Comparison of ENCODE assay signal across 13 cellular contexts in genomic region chr1:161160763-161161162, GRCh38. TPM values are rescaled to one million over a fixed set of nuclear protein-coding genes. Genes with fewer than 3 reads are reported as not detected.
DNase-seq lines count a peak whose midpoint lies in the region; ATAC-seq and TF ChIP-seq lines count a peak whose summit lies in the region.
"Had no signal": no experiment of that assay in that cellular context is flagged by ENCODE, and none has a peak within 500 bp of the region (broad histone marks: within the 10 kb centered on the region; RNA-seq: fewer than 3 reads in every experiment).

No MANE protein-coding gene starts in this region.

- H3K4me1 ChIP-seq in SK-N-SH (ENCODE audit: control insufficient read depth in 1 of 2, insufficient read depth in 2 of 2, low read depth in 1 of 2, low read length in 1 of 2) (peaks cover 0 to 37% of the 10 kb centered on the region in 2 experiments; a peak in 2 of 4 replicates), IMR-90 (ENCODE audit: control insufficient read depth, insufficient read depth, low read length) (peaks cover 7% of the 10 kb centered on the region), neuron (ENCODE audit: insufficient read depth, low read length) (peaks cover 16% of the 10 kb centered on the region), thyroid gland (peaks cover 11 to 30% of the 10 kb centered on the region in 2 donors)

- H2AK5ac ChIP-seq in IMR-90 (ENCODE audit: low read depth, low read length) = no peak overlapping the region

- H3K27ac Mint-ChIP-seq in brain = peak overlapping the region; percentile 62 to 98 (median 85)

- H3K9ac ChIP-seq in SK-N-SH (no peak overlapping the region), IMR-90 (ENCODE audit: low read depth, low read length) (no peak overlapping the region)

- no peak for TF ChIP-seq CTCF in SK-N-SH (IDR thresholded peaks at IDR 0.05)
- no peak for TF ChIP-seq CTCF in IMR-90 (conservative IDR thresholded peaks at IDR 0.05; ENCODE audit: low read depth, low read length)
- no peak for TF ChIP-seq CTCF in brain (conservative IDR thresholded peaks at IDR 0.05)
- no peak for TF ChIP-seq CTCF in thyroid gland (IDR thresholded peaks at IDR 0.05)

- no peak for TF ChIP-seq RAD21 in SK-N-SH (IDR thresholded peaks at IDR 0.05; ENCODE audit: low read length)
- no peak for TF ChIP-seq RAD21 in IMR-90 (IDR thresholded peaks at IDR 0.05; ENCODE audit: low read length)

- BruUV-seq in IMR-90 (replicated peaks; lab: Mats Ljungman, UMichigan) = no TSS peak

- TF ChIP-seq POLR2A in IMR-90 (IDR thresholded peaks at IDR 0.05; ENCODE audit: low read depth, low read length) = no peak
- TF ChIP-seq POLR2A in thyroid gland (IDR thresholded peaks at IDR 0.05) = no peak

- POLR2A ChIA-PET in SK-N-SH (lab: Yijun Ruan, JAX) = interaction anchor here (0.6 kb wide), 1 partner anchor 65 kb away, joined by 3 read pairs; the partner anchor contains the start of gene TOMM40L
- POLR2A ChIA-PET in IMR-90 (lab: Charles Lee; ENCODE audit: unreplicated experiment) = interaction anchor here (0.6 kb wide), 1 partner anchor 681 kb away, joined by 10 read pairs; no protein-coding TSS in a partner anchor

- no peak overlapping the region for H3K4ac ChIP-seq in IMR-90 (ENCODE audit: low read depth, low read length)

- H3K23ac ChIP-seq in IMR-90 (ENCODE audit: low read depth, low read length) = no peak overlapping the region

- no peak overlapping the region for H3K56ac ChIP-seq in IMR-90 (ENCODE audit: extremely low read depth, insufficient read depth, low read length)

- H3K18ac ChIP-seq in IMR-90 (ENCODE audit: low read depth, low read length) = no peak overlapping the region

- H3K4me1 Mint-ChIP-seq in brain = peaks cover 56% of the 10 kb centered on the region

- dilution Hi-C loops in IMR-90 (cut with HindIII; ENCODE audit: low sequenced_read_pairs, unreplicated experiment) = no loop called here

- H4K20me1 ChIP-seq in SK-N-SH (ENCODE audit: insufficient read depth) (no peaks in the 10 kb centered on the region), IMR-90 (ENCODE audit: insufficient read depth, low read length) (no peaks in the 10 kb centered on the region)

- H3F3A ChIP-seq in SK-N-SH (replicated peaks; ENCODE audit: insufficient read depth) = peaks cover 21% of the 10 kb centered on the region

- H3K4me3 ChIP-seq in SK-N-SH (ENCODE audit: low read depth in 2 of 2, low read length in 1 of 2) = peak overlapping the region in 1 of 2 experiments; percentile 89; a peak in 2 of 4 replicates
- no peak overlapping the region for H3K4me3 ChIP-seq in IMR-90 (ENCODE audit: insufficient read depth, low read depth, low read length)
- peak overlapping the region; percentile 5 for H3K4me3 ChIP-seq in neuron (ENCODE audit: low read length)
- H3K4me3 ChIP-seq in thyroid gland (replicated peaks in 1 of 3) = no peak overlapping the region

- H4K5ac ChIP-seq in IMR-90 (ENCODE audit: low read depth, low read length) = no peak overlapping the region

- H3K27me3 Mint-ChIP-seq in brain = peaks cover 9% of the 10 kb centered on the region

- H2AFZ ChIP-seq in SK-N-SH (ENCODE audit: low read depth) = no peak overlapping the region
- no peak overlapping the region for H2AFZ ChIP-seq in IMR-90 (replicated peaks; ENCODE audit: low read length, poor library complexity)
- no peak overlapping the region for H2AFZ ChIP-seq in neuron (ENCODE audit: low read depth, low read length)

- no peaks in the 10 kb centered on the region for H3K9me2 ChIP-seq in SK-N-SH

- H3K9me1 ChIP-seq in IMR-90 (ENCODE audit: insufficient read depth, low read length) = peaks cover 9% of the 10 kb centered on the region

- H3K27ac ChIP-seq in SK-N-SH (ENCODE audit: low read depth in 2 of 2, low read length in 1 of 2) = no peak overlapping the region; a peak in 1 of 4 replicates
- H3K27ac ChIP-seq in IMR-90 (ENCODE audit: insufficient read depth, low read length) = no peak overlapping the region
- H3K27ac ChIP-seq in thyroid gland = no peak overlapping the region
- H3K27ac ChIP-seq: foreskin keratinocyte had no signal

- no peak overlapping the region for H3K14ac ChIP-seq in IMR-90 (replicated peaks; ENCODE audit: low read depth, low read length)

- peaks cover 0 to 2% (median 0%) of the 10 kb centered on the region in 5 experiments for H3K9me3 Mint-ChIP-seq in brain

- H2BK120ac ChIP-seq in IMR-90 (ENCODE audit: low read depth, low read length) = no peak overlapping the region

- intact Hi-C loops in IMR-90 (cut with micrococcal nuclease) = no loop called here
- intact Hi-C loops in thyroid gland (cut with DNase I) = no loop called here

- WGBS in SK-N-SH (ENCODE audit: low lambda C conversion rate) = 95% methylated on average over 15 of the region's 18 CpGs
- 95% methylated on average over 12 of the region's 18 CpGs; no CpG with 5 or more reads in 1 of the 2 experiments for WGBS in IMR-90 (ENCODE audit: extremely low coverage in 2 of 2, insufficient read length in 1 of 2), 2 experiments
- WGBS in thyroid gland, 2 donors = 94 to 95% methylated on average over 8 to 18 of the region's 18 CpGs

- H3K27me3 ChIP-seq in SK-N-SH (ENCODE audit: insufficient read depth) (no peaks in the 10 kb centered on the region), IMR-90 (ENCODE audit: control insufficient read depth, insufficient read depth, low read length) (no peaks in the 10 kb centered on the region), neuron (ENCODE audit: insufficient read depth, low read length) (no peaks in the 10 kb centered on the region), thyroid gland (no peaks in the 10 kb centered on the region)
- H3K27me3 ChIP-seq: foreskin keratinocyte had no signal

- no peak for TF ChIP-seq EP300 in SK-N-SH (IDR thresholded peaks at IDR 0.05; ENCODE audit: borderline replicate concordance in 1 of 2, low read depth in 1 of 2, low read length in 1 of 2)

- ATAC-seq in SK-N-SH treated with all-trans-retinoic acid at 6 μM for 48 hours (no peak), IMR-90 (ENCODE audit: low read depth) (no peak), GM18858 (IDR thresholded peaks at IDR 0.05; ENCODE audit: unreplicated experiment) (no peak), GM21717 (IDR thresholded peaks at IDR 0.05; ENCODE audit: unreplicated experiment) (no peak)
- ATAC-seq: foreskin keratinocyte had no signal

- CTCF ChIA-PET in SK-N-SH (lab: Yijun Ruan, JAX) (no interaction called here), IMR-90 (lab: Yijun Ruan, JAX) (interaction anchor here (0.6 kb wide), 1 partner anchor 76 kb away, joined by 3 read pairs; no protein-coding TSS in a partner anchor)

- H4K91ac ChIP-seq in IMR-90 (ENCODE audit: insufficient read depth, low read depth, low read length) = no peak overlapping the region

- no peak overlapping the region for H4K8ac ChIP-seq in IMR-90 (ENCODE audit: low read depth in 2 of 2, low read length in 2 of 2)

- H3K79me2 ChIP-seq in SK-N-SH (ENCODE audit: insufficient read depth) = peaks cover 17% of the 10 kb centered on the region

- in situ Hi-C loops in IMR-90 (cut with MboI; ENCODE audit: low sequenced_read_pairs) = no loop called here

- H3K79me1 ChIP-seq in IMR-90 (ENCODE audit: low read depth in 1 of 2, low read length in 2 of 2) = peaks cover 12 to 32% of the 10 kb centered on the region in 2 experiments

- H3K9me3 ChIP-seq in SK-N-SH (no peaks in the 10 kb centered on the region), IMR-90 (ENCODE audit: control insufficient read depth, insufficient read depth, low read length) (no peaks in the 10 kb centered on the region), neuron (ENCODE audit: low read length) (no peaks in the 10 kb centered on the region), thyroid gland (no peaks in the 10 kb centered on the region)

- no peak overlapping the region for H2BK15ac ChIP-seq in IMR-90 (ENCODE audit: low read depth, low read length)

- H3K36me3 ChIP-seq in SK-N-SH (replicated peaks in 1 of 2; ENCODE audit: control insufficient read depth in 1 of 2, insufficient read depth in 2 of 2, low read length in 1 of 2) (peaks cover 15 to 64% of the 10 kb centered on the region in 2 experiments), IMR-90 (ENCODE audit: control insufficient read depth, insufficient read depth, low read length) (peaks cover 36% of the 10 kb centered on the region), neuron (ENCODE audit: insufficient read depth, low read length) (peaks cover 39% of the 10 kb centered on the region), thyroid gland (peaks cover 3 to 7% of the 10 kb centered on the region in 2 donors)

- no peak overlapping the region for H2BK5ac ChIP-seq in IMR-90 (ENCODE audit: low read depth, low read length, poor library complexity, severe bottlenecking)

- H3K4me2 ChIP-seq in SK-N-SH = peak overlapping the region; percentile 77
- H3K4me2 ChIP-seq in IMR-90 (ENCODE audit: low read depth, low read length) = no peak overlapping the region

- no peak overlapping the region for H2BK20ac ChIP-seq in IMR-90 (ENCODE audit: low read depth, low read length)

- peaks cover 22% of the 10 kb centered on the region for H3K36me3 Mint-ChIP-seq in brain

- H3K4me3 Mint-ChIP-seq in brain = peak overlapping the region; percentile 90 to 93 (median 92)

- DNase-seq in SK-N-SH (no peak), IMR-90 (no peak), thyroid gland (no peak)
- DNase-seq: 8988T; dermis blood vessel endothelial cell; foreskin keratinocyte; NCI-H226; stimulated activated CD4-positive, alpha-beta T cell treated with anti-CD3 and anti-CD28 coated beads, Interleukin-4, amount 100 ng/mL, for 1 hour had no signal

- peak overlapping the region; percentile 43 for H2AK9ac ChIP-seq in IMR-90 (replicated peaks; ENCODE audit: low read depth, low read length, poor library complexity)

RNA-seq across cellular contexts. Expression of gene USP21, which starts 1.5 kb away (rescaled TPM):
- 24.5 and 26.8 TPM in 2 replicates for polyA plus RNA-seq in SK-N-SH (2012; rRNA removed)
- polyA plus RNA-seq in SK-N-SH (2012; cell fraction: cytosol; rRNA removed) = 13.4 and 18.4 TPM in 2 replicates
- polyA plus RNA-seq in SK-N-SH (2012; cell fraction: nucleus; rRNA removed) = 94.1 and 110 TPM in 2 replicates
- 3.3 and 6.3 TPM in 2 replicates for total RNA-seq in IMR-90 (2012; rRNA removed)
- polyA plus RNA-seq in IMR-90 (2012; rRNA removed) = 23.8 and 24.7 TPM in 2 replicates
- 13.5 and 13.8 TPM in 2 replicates for polyA plus RNA-seq in IMR-90 (2012; cell fraction: cytosol; rRNA removed)
- polyA plus RNA-seq in IMR-90 (2012; cell fraction: nucleus; rRNA removed; ENCODE audit: low replicate concordance) = 69.2 and 96.8 TPM in 2 replicates
- 46.7 TPM for polyA plus RNA-seq in brain (ENCODE audit: insufficient read depth, low read depth, low replicate concordance)
- total RNA-seq in thyroid gland = 10 to 100 TPM; 21.2 to 27.6 (median 23.0) TPM

RNA-seq across cellular contexts. Expression of gene PPOX, which starts 5.5 kb away (rescaled TPM):
- 30.7 and 47.3 TPM in 2 replicates for polyA plus RNA-seq in SK-N-SH (2012; rRNA removed)
- polyA plus RNA-seq in SK-N-SH (2012; cell fraction: cytosol; rRNA removed) = 9.4 and 15.8 TPM in 2 replicates
- 216 and 224 TPM in 2 replicates for polyA plus RNA-seq in SK-N-SH (2012; cell fraction: nucleus; rRNA removed)
- total RNA-seq in IMR-90 (2012; rRNA removed) = 6.1 TPM in 2 replicates
- polyA plus RNA-seq in IMR-90 (2012; rRNA removed) = 14.3 and 14.8 TPM in 2 replicates
- 6.3 and 12.0 TPM in 2 replicates for polyA plus RNA-seq in IMR-90 (2012; cell fraction: cytosol; rRNA removed)
- polyA plus RNA-seq in IMR-90 (2012; cell fraction: nucleus; rRNA removed; ENCODE audit: low replicate concordance) = 86.8 and 100 TPM in 2 replicates
- polyA plus RNA-seq in brain (ENCODE audit: insufficient read depth, low read depth, low replicate concordance) = 25.7 TPM
- total RNA-seq in thyroid gland = 10 to 100 TPM; 12.6 to 30.0 (median 21.8) TPM

RNA-seq across cellular contexts. Expression of gene UFC1, which starts 7.0 kb away (rescaled TPM):
- polyA plus RNA-seq in SK-N-SH (2012; rRNA removed) (150 and 201 TPM in 2 replicates), IMR-90 (2012; rRNA removed) (113 and 140 TPM in 2 replicates), brain (ENCODE audit: insufficient read depth, low read depth, low replicate concordance) (142 TPM)
- 232 and 236 TPM in 2 replicates for polyA plus RNA-seq in SK-N-SH (2012; cell fraction: cytosol; rRNA removed)
- 40.4 and 62.6 TPM in 2 replicates for polyA plus RNA-seq in SK-N-SH (2012; cell fraction: nucleus; rRNA removed)
- total RNA-seq in IMR-90 (2012; rRNA removed) (134 and 137 TPM in 2 replicates), thyroid gland (10 to 100 TPM; 37.6 to 90.4 (median 62.1) TPM)
- polyA plus RNA-seq in IMR-90 (2012; cell fraction: cytosol; rRNA removed) = 46.4 and 59.8 TPM in 2 replicates
- polyA plus RNA-seq in IMR-90 (2012; cell fraction: nucleus; rRNA removed; ENCODE audit: low replicate concordance) = 10.2 and 65.4 TPM in 2 replicates

RNA-seq across cellular contexts. Expression of gene B4GALT3, which starts 16.5 kb away (rescaled TPM):
- polyA plus RNA-seq in SK-N-SH (2012; rRNA removed) (50.5 and 56.5 TPM in 2 replicates), IMR-90 (2012; rRNA removed) (36.0 and 41.5 TPM in 2 replicates), brain (ENCODE audit: insufficient read depth, low read depth, low replicate concordance) (52.8 TPM)
- polyA plus RNA-seq in SK-N-SH (2012; cell fraction: cytosol; rRNA removed) = 36.4 and 47.7 TPM in 2 replicates
- 60.0 and 75.7 TPM in 2 replicates for polyA plus RNA-seq in SK-N-SH (2012; cell fraction: nucleus; rRNA removed)
- total RNA-seq in IMR-90 (2012; rRNA removed) (11.4 and 19.9 TPM in 2 replicates), thyroid gland (10 to 100 TPM; 24.1 to 34.0 (median 29.2) TPM)
- 43.6 and 51.8 TPM in 2 replicates for polyA plus RNA-seq in IMR-90 (2012; cell fraction: cytosol; rRNA removed)
- polyA plus RNA-seq in IMR-90 (2012; cell fraction: nucleus; rRNA removed; ENCODE audit: low replicate concordance) = 67.0 and 75.3 TPM in 2 replicates

RNA-seq across cellular contexts. Expression of gene DEDD, which starts 28.3 kb away (rescaled TPM):
- polyA plus RNA-seq in SK-N-SH (2012; rRNA removed) = 43.1 and 45.0 TPM in 2 replicates
- polyA plus RNA-seq in SK-N-SH (2012; cell fraction: cytosol; rRNA removed) = 26.8 and 37.1 TPM in 2 replicates
- 60.8 and 63.8 TPM in 2 replicates for polyA plus RNA-seq in SK-N-SH (2012; cell fraction: nucleus; rRNA removed)
- 35.3 and 47.9 TPM in 2 replicates for total RNA-seq in IMR-90 (2012; rRNA removed)
- polyA plus RNA-seq in IMR-90 (2012; rRNA removed) = 40.2 and 47.1 TPM in 2 replicates
- 24.2 and 41.4 TPM in 2 replicates for polyA plus RNA-seq in IMR-90 (2012; cell fraction: cytosol; rRNA removed)
- polyA plus RNA-seq in IMR-90 (2012; cell fraction: nucleus; rRNA removed; ENCODE audit: low replicate concordance) = 49.6 and 52.9 TPM in 2 replicates
- polyA plus RNA-seq in brain (ENCODE audit: insufficient read depth, low read depth, low replicate concordance) = 42.0 TPM
- total RNA-seq in thyroid gland = 10 to 100 TPM; 27.5 to 34.6 (median 31.1) TPM
